ENCODE assay signal across 8 cellular contexts in genomic region chr14:89089330-89089729, GRCh38.
"Had no signal": no experiment of that assay in that cellular context is flagged by ENCODE, and none has a peak within 500 bp of the region (broad histone marks: within the 10 kb centered on the region; RNA-seq: fewer than 3 reads in every experiment).

No MANE protein-coding gene starts in this region.

- FAIRE-seq: G401.6, GM12878, GM12891, GM12892, GM18507, GM19239 had no signal

- H3K4me3 ChIP-seq: GM12878 had no signal

- DNase-seq: GDM1, GF-D8 had no signal

- ATAC-seq: GM12878 had no signal
